In the genomic region with DNA sequence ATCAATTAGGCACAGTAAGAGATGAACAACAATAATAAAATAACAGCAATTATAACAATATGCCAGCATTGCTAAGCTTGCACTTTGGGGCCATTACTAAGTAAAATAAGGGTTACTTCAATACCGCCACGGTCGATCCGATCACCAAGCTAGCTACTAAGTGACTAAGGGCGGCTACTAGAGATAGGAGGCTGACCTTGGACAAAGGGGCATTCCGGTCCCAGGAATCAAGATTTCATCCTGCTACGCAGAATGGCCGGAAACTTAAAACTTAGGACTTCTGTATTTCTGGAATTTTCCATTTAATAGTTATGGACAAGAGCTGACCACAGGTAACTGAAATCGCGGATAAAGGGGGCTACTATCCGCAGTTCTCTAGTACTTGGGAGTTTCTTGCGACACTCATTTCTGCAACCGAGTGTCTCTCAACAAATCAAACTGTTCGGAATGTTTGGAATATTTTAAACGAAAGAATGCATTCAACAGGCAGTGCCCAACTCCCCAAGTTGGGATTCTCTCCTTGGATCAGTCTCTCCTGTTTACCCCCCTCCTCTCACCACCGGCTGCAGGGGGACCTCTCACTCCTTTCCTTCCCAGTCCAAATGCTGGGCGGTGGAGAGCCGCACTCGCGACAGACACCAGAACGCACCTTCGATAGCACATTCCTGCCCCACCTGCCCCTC, we compare ENCODE assay signal across 1 cellular context.
A peak's percentile ranks its signal among the peaks of the same experiment; 100 is the strongest.
TF ChIP-seq lines count a peak whose summit lies in the region.

No MANE protein-coding gene starts in this region.

TF ChIP-seq in HepG2, 621 proteins besides CTCF, POLR2A, EP300 and RAD21 (continued from another document):
- TF ChIP-seq, protein P1, sequence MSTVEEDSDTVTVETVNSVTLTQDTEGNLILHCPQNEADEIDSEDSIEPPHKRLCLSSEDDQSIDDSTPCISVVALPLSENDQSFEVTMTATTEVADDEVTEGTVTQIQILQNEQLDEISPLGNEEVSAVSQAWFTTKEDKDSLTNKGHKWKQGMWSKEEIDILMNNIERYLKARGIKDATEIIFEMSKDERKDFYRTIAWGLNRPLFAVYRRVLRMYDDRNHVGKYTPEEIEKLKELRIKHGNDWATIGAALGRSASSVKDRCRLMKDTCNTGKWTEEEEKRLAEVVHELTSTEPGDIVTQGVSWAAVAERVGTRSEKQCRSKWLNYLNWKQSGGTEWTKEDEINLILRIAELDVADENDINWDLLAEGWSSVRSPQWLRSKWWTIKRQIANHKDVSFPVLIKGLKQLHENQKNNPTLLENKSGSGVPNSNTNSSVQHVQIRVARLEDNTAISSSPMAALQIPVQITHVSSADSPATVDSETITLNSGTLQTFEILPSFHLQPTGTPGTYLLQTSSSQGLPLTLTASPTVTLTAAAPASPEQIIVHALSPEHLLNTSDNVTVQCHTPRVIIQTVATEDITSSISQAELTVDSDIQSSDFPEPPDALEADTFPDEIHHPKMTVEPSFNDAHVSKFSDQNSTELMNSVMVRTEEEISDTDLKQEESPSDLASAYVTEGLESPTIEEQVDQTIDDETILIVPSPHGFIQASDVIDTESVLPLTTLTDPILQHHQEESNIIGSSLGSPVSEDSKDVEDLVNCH (CRISPR knock-in tag; IDR thresholded peaks at IDR 0.05), result no peak
- TF ChIP-seq, protein P2, sequence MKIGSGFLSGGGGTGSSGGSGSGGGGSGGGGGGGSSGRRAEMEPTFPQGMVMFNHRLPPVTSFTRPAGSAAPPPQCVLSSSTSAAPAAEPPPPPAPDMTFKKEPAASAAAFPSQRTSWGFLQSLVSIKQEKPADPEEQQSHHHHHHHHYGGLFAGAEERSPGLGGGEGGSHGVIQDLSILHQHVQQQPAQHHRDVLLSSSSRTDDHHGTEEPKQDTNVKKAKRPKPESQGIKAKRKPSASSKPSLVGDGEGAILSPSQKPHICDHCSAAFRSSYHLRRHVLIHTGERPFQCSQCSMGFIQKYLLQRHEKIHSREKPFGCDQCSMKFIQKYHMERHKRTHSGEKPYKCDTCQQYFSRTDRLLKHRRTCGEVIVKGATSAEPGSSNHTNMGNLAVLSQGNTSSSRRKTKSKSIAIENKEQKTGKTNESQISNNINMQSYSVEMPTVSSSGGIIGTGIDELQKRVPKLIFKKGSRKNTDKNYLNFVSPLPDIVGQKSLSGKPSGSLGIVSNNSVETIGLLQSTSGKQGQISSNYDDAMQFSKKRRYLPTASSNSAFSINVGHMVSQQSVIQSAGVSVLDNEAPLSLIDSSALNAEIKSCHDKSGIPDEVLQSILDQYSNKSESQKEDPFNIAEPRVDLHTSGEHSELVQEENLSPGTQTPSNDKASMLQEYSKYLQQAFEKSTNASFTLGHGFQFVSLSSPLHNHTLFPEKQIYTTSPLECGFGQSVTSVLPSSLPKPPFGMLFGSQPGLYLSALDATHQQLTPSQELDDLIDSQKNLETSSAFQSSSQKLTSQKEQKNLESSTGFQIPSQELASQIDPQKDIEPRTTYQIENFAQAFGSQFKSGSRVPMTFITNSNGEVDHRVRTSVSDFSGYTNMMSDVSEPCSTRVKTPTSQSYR (CRISPR knock-in tag; IDR thresholded peaks at IDR 0.05; ENCODE audit: borderline replicate concordance), result no peak
- TF ChIP-seq ZNF598 (CRISPR knock-in tag; IDR thresholded peaks at IDR 0.05; ENCODE audit: borderline replicate concordance), result no peak
- TF ChIP-seq ZNF619 (CRISPR knock-in tag; IDR thresholded peaks at IDR 0.05), result no peak
- peak; percentile 13; the same call in 1 of the 2 replicates for TF ChIP-seq ZNF768 (CRISPR knock-in tag; IDR thresholded peaks at IDR 0.05)
- no peak for TF ChIP-seq SNRNP70 (IDR thresholded peaks at IDR 0.05; ENCODE audit: low read depth, low read length)
- TF ChIP-seq, protein P3, sequence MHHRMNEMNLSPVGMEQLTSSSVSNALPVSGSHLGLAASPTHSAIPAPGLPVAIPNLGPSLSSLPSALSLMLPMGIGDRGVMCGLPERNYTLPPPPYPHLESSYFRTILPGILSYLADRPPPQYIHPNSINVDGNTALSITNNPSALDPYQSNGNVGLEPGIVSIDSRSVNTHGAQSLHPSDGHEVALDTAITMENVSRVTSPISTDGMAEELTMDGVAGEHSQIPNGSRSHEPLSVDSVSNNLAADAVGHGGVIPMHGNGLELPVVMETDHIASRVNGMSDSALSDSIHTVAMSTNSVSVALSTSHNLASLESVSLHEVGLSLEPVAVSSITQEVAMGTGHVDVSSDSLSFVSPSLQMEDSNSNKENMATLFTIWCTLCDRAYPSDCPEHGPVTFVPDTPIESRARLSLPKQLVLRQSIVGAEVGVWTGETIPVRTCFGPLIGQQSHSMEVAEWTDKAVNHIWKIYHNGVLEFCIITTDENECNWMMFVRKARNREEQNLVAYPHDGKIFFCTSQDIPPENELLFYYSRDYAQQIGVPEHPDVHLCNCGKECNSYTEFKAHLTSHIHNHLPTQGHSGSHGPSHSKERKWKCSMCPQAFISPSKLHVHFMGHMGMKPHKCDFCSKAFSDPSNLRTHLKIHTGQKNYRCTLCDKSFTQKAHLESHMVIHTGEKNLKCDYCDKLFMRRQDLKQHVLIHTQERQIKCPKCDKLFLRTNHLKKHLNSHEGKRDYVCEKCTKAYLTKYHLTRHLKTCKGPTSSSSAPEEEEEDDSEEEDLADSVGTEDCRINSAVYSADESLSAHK (CRISPR knock-in tag; IDR thresholded peaks at IDR 0.05; ENCODE audit: borderline replicate concordance), result no peak
- TF ChIP-seq HOXA3 (CRISPR knock-in tag; IDR thresholded peaks at IDR 0.05), result 0 out of 2 replicates have a peak, but pooled peaks have one; percentile 4
- 0 out of 2 replicates have a peak, but pooled peaks have one; percentile 3 for TF ChIP-seq HDAC2 (CRISPR knock-in tag; IDR thresholded peaks at IDR 0.05)
- TF ChIP-seq ZNF530 (CRISPR knock-in tag; IDR thresholded peaks at IDR 0.05; ENCODE audit: low read depth), result no peak
- TF ChIP-seq, protein P4, sequence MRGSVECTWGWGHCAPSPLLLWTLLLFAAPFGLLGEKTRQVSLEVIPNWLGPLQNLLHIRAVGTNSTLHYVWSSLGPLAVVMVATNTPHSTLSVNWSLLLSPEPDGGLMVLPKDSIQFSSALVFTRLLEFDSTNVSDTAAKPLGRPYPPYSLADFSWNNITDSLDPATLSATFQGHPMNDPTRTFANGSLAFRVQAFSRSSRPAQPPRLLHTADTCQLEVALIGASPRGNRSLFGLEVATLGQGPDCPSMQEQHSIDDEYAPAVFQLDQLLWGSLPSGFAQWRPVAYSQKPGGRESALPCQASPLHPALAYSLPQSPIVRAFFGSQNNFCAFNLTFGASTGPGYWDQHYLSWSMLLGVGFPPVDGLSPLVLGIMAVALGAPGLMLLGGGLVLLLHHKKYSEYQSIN (CRISPR knock-in tag; IDR thresholded peaks at IDR 0.05; ENCODE audit: borderline replicate concordance), result no peak
- TF ChIP-seq, protein P5, sequence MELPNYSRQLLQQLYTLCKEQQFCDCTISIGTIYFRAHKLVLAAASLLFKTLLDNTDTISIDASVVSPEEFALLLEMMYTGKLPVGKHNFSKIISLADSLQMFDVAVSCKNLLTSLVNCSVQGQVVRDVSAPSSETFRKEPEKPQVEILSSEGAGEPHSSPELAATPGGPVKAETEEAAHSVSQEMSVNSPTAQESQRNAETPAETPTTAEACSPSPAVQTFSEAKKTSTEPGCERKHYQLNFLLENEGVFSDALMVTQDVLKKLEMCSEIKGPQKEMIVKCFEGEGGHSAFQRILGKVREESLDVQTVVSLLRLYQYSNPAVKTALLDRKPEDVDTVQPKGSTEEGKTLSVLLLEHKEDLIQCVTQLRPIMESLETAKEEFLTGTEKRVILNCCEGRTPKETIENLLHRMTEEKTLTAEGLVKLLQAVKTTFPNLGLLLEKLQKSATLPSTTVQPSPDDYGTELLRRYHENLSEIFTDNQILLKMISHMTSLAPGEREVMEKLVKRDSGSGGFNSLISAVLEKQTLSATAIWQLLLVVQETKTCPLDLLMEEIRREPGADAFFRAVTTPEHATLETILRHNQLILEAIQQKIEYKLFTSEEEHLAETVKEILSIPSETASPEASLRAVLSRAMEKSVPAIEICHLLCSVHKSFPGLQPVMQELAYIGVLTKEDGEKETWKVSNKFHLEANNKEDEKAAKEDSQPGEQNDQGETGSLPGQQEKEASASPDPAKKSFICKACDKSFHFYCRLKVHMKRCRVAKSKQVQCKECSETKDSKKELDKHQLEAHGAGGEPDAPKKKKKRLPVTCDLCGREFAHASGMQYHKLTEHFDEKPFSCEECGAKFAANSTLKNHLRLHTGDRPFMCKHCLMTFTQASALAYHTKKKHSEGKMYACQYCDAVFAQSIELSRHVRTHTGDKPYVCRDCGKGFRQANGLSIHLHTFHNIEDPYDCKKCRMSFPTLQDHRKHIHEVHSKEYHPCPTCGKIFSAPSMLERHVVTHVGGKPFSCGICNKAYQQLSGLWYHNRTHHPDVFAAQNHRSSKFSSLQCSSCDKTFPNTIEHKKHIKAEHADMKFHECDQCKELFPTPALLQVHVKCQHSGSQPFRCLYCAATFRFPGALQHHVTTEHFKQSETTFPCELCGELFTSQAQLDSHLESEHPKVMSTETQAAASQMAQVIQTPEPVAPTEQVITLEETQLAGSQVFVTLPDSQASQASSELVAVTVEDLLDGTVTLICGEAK (IDR thresholded peaks at IDR 0.05), result no peak
- TF ChIP-seq, protein P5 (CRISPR knock-in tag; IDR thresholded peaks at IDR 0.05), result 0 out of 2 replicates have a peak, but pooled peaks have one; percentile 18
- TF ChIP-seq ZNF484 (CRISPR knock-in tag; IDR thresholded peaks at IDR 0.05; ENCODE audit: borderline replicate concordance, low read depth), result no peak
- no peak; the same call in 1 of the 2 replicates for TF ChIP-seq HES4 (CRISPR knock-in tag; IDR thresholded peaks at IDR 0.05; ENCODE audit: borderline replicate concordance)
- TF ChIP-seq, protein P6, sequence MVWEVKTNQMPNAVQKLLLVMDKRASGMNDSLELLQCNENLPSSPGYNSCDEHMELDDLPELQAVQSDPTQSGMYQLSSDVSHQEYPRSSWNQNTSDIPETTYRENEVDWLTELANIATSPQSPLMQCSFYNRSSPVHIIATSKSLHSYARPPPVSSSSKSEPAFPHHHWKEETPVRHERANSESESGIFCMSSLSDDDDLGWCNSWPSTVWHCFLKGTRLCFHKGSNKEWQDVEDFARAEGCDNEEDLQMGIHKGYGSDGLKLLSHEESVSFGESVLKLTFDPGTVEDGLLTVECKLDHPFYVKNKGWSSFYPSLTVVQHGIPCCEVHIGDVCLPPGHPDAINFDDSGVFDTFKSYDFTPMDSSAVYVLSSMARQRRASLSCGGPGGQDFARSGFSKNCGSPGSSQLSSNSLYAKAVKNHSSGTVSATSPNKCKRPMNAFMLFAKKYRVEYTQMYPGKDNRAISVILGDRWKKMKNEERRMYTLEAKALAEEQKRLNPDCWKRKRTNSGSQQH (CRISPR knock-in tag; IDR thresholded peaks at IDR 0.05; ENCODE audit: low read depth), result 0 out of 2 replicates have a peak, but pooled peaks have one; percentile 25
- TF ChIP-seq IKZF4 (CRISPR knock-in tag; IDR thresholded peaks at IDR 0.05; ENCODE audit: borderline replicate concordance, low read depth, not compliant biosample characterization), result no peak
- TF ChIP-seq, protein P7, sequence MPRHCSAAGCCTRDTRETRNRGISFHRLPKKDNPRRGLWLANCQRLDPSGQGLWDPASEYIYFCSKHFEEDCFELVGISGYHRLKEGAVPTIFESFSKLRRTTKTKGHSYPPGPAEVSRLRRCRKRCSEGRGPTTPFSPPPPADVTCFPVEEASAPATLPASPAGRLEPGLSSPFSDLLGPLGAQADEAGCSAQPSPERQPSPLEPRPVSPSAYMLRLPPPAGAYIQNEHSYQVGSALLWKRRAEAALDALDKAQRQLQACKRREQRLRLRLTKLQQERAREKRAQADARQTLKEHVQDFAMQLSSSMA (CRISPR knock-in tag; IDR thresholded peaks at IDR 0.05), result 0 out of 2 replicates have a peak, but pooled peaks have one; percentile 50
- no peak for TF ChIP-seq NR2F2 (IDR thresholded peaks at IDR 0.05; ENCODE audit: borderline replicate concordance, low read depth)
- no peak for TF ChIP-seq KDM1A (CRISPR knock-in tag; IDR thresholded peaks at IDR 0.05)
- 0 out of 2 replicates have a peak, but pooled peaks have one; percentile 10 for TF ChIP-seq CEBPB (IDR thresholded peaks at IDR 0.05; ENCODE audit: borderline replicate concordance, low read depth, low read length)
- TF ChIP-seq NR1H2 (CRISPR knock-in tag; IDR thresholded peaks at IDR 0.05; ENCODE audit: borderline replicate concordance, low read depth), result 0 out of 2 replicates have a peak, but pooled peaks have one; percentile 62
- no peak for TF ChIP-seq PHF5A (CRISPR knock-in tag; IDR thresholded peaks at IDR 0.05; ENCODE audit: low read depth, unreplicated experiment)
- no peak for TF ChIP-seq TBX2 (CRISPR knock-in tag; IDR thresholded peaks at IDR 0.05; ENCODE audit: borderline replicate concordance)
- peak; percentile 37; the same call in 1 of the 2 replicates for TF ChIP-seq ETV5 (CRISPR knock-in tag; IDR thresholded peaks at IDR 0.05; ENCODE audit: borderline replicate concordance)
TF ChIP-seq in HepG2: peak in this region for 21.
